In genomic region chr13:111230385-111230930, GRCh38 we compare ENCODE assay signal across 25 cellular contexts.
"Had no signal": no experiment of that assay in that cellular context is flagged by ENCODE, and none has a peak within 500 bp of the region (broad histone marks: within the 10 kb centered on the region; RNA-seq: fewer than 3 reads in every experiment).

No MANE protein-coding gene starts in this region.

- H3K27ac ChIP-seq: adrenal gland, breast epithelium, KMS-11 had no signal

- H3K4me3 ChIP-seq: adrenal gland, breast epithelium, MG63 had no signal

- ATAC-seq: activated CD8-positive, alpha-beta T cell treated with anti-CD3 and anti-CD28 coated beads for 36 hours; activated T-cell treated with anti-CD3 and anti-CD28 coated beads, Interleukin-2, amount 50 U/mL, for 72 hours; PC-3; T-helper 17 cell had no signal

- H3K27me3 ChIP-seq: adrenal gland, breast epithelium, MG63 had no signal

- H3K4me1 ChIP-seq: breast epithelium had no signal

- H3K4me2 ChIP-seq: KMS-11 had no signal

- H3K9me3 ChIP-seq: adrenal gland, breast epithelium, MG63 had no signal

- FAIRE-seq: RCC 7860, TTC549 had no signal

- H3K9ac ChIP-seq: KMS-11 had no signal

- DNase-seq: activated CD4-positive, CD25-positive, alpha-beta regulatory T cell; activated CD8-positive, alpha-beta memory T cell treated with anti-CD3 and anti-CD28 coated beads, Interleukin-2, amount 50 U/mL, for 4 hours; activated CD8-positive, alpha-beta T cell treated with anti-CD3 and anti-CD28 coated beads for 36 hours; activated gamma-delta T cell treated with Interleukin-2 at 50 U/mL for 16 hours; activated naive CD4-positive, alpha-beta T cell treated with anti-CD3 and anti-CD28 coated beads, Interleukin-2, amount 10 ng/mL, durations not matched to agents 7 days and 5 days; activated naive CD8-positive, alpha-beta T cell treated with anti-CD3 and anti-CD28 coated beads, Interleukin-2, amount 10 ng/mL, durations not matched to agents 7 days and 5 days; activated T-cell treated with anti-CD3 and anti-CD28 coated beads, Interleukin-2, amount 50 U/mL, for 72 hours; adrenal gland; anterior cingulate cortex; central memory CD4-positive, alpha-beta T cell; MG63; MV-4-11; NCI-H1105; NCI-H1436; NCI-H1694 treated with DMSO at 0.1 percent for 48 hours; NCI-H446; NCI-H524; PC-3; SIG-M5; T-helper 17 cell; T-helper 9 cell had no signal
